ENCODE assay signal across 15 cellular contexts in the genomic region with DNA sequence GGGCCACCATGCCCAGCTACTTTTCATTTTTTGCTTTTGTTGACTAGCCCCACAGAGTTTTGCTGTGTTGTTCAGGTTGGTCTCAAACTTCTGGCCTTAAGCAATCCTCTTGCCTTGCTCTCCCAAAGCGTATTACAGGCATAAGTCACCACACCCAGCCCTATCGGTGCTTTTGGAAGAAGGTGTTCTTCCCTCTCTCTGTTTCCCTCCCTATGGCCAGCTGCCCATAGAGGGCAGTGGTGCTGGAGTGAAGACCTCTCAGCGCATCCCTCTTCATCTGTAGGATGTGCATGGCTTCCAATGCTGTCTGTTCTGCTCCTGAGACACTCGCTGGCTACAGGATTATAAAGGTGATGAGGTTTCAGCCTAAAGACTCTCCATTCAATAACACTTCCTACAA. TPM values are rescaled to one million over a fixed set of nuclear protein-coding genes. Genes with fewer than 3 reads are reported as not detected.
DNase-seq lines count a peak whose midpoint lies in the region; ATAC-seq and TF ChIP-seq lines count a peak whose summit lies in the region.
"Had no signal": no experiment of that assay in that cellular context is flagged by ENCODE, and none has a peak within 500 bp of the region (broad histone marks: within the 10 kb centered on the region; RNA-seq: fewer than 3 reads in every experiment).

No MANE protein-coding gene starts in this region.

- H3K27ac ChIP-seq in A673 (ENCODE audit: low read depth, low read length, poor library complexity, severe bottlenecking), result no peak overlapping the region
- H3K27ac ChIP-seq in ovary, result no peak overlapping the region
- H3K27ac ChIP-seq: psoas muscle, SJSA1 had no signal

- no peak overlapping the region for H3K4me3 ChIP-seq in A673 (ENCODE audit: low read depth, low read length, poor library complexity, severe bottlenecking)
- H3K4me3 ChIP-seq in GM12864 (ENCODE audit: low read depth, low read length), result no peak overlapping the region
- H3K4me3 ChIP-seq in epithelial cell of proximal tubule (ENCODE audit: low read depth, low read length), result no peak overlapping the region
- H3K4me3 ChIP-seq in ovary, result no peak overlapping the region
- H3K4me3 ChIP-seq: lung, psoas muscle, SJSA1 had no signal

- H3K27me3 ChIP-seq in A673 (replicated peaks; ENCODE audit: insufficient read depth, low read depth, low read length, poor library complexity), result peaks cover 9% of the 10 kb centered on the region
- H3K27me3 ChIP-seq in ovary, result no peaks in the 10 kb centered on the region
- H3K27me3 ChIP-seq: SJSA1 had no signal

- no peak overlapping the region for H3K27ac Mint-ChIP-seq in endothelial cell (ENCODE audit: unreplicated experiment)
- H3K27ac Mint-ChIP-seq: activated naive CD8-positive, alpha-beta T cell treated with anti-CD3 and anti-CD28 coated beads, Interleukin-2, amount 10 ng/mL, durations not matched to agents 7 days and 5 days; CD4-positive, alpha-beta T cell had no signal

- H3K27me3 Mint-ChIP-seq in endothelial cell (ENCODE audit: unreplicated experiment), result no peaks in the 10 kb centered on the region

- no peaks in the 10 kb centered on the region for H3K4me1 Mint-ChIP-seq in endothelial cell (ENCODE audit: unreplicated experiment)

- TF ChIP-seq CTCF in A673 (conservative IDR thresholded peaks at IDR 0.05; ENCODE audit: low read depth, low read length), result peak; percentile 28
- peak; percentile 42 for TF ChIP-seq CTCF in GM12864 (IDR thresholded peaks at IDR 0.05; ENCODE audit: low read depth, low read length, missing control alignments)
- peak; percentile 39 for TF ChIP-seq CTCF in epithelial cell of proximal tubule (conservative IDR thresholded peaks at IDR 0.05; ENCODE audit: low read depth, low read length)
- no peak for TF ChIP-seq CTCF in ovary (IDR thresholded peaks at IDR 0.05)
- no peak for TF ChIP-seq CTCF in endothelial cell (IDR thresholded peaks at IDR 0.05; ENCODE audit: unreplicated experiment)

- H3K9me3 ChIP-seq in A673 (ENCODE audit: low read depth, low read length, poor library complexity, severe bottlenecking) (no peaks in the 10 kb centered on the region), ovary (no peaks in the 10 kb centered on the region)
- H3K9me3 ChIP-seq: psoas muscle, SJSA1 had no signal

- no peak for DNase-seq in A673 (ENCODE audit: low spot score)
- DNase-seq in GM12864 (ENCODE audit: low read depth), result no peak
- peak; percentile 16 for DNase-seq in NCI-H69 (lab: John Stamatoyannopoulos, UW)
- no peak for DNase-seq in epithelial cell of proximal tubule (ENCODE audit: low read depth)
- no peak for DNase-seq in ovary
- DNase-seq in endothelial cell (ENCODE audit: low spot score), result no peak
- DNase-seq in NCI-H774 (lab: John Stamatoyannopoulos, UW), result no peak
- DNase-seq: activated naive CD8-positive, alpha-beta T cell treated with anti-CD3 and anti-CD28 coated beads, Interleukin-2, amount 10 ng/mL, durations not matched to agents 7 days and 5 days; CD4-positive, alpha-beta T cell; NCI-H2227 treated with DMSO at 0.1 percent for 48 hours; psoas muscle had no signal

- H3K36me3 ChIP-seq in A673 (ENCODE audit: insufficient read depth, low read length, poor library complexity, severe bottlenecking) (no peaks in the 10 kb centered on the region), ovary (no peaks in the 10 kb centered on the region)
- H3K36me3 ChIP-seq: SJSA1 had no signal

- no peak for ATAC-seq in GM18870 (IDR thresholded peaks at IDR 0.05; ENCODE audit: unreplicated experiment)
- ATAC-seq: psoas muscle had no signal

- no peak overlapping the region for H3K4me3 Mint-ChIP-seq in endothelial cell (ENCODE audit: unreplicated experiment)
- H3K4me3 Mint-ChIP-seq: activated naive CD8-positive, alpha-beta T cell treated with anti-CD3 and anti-CD28 coated beads, Interleukin-2, amount 10 ng/mL, durations not matched to agents 7 days and 5 days; CD4-positive, alpha-beta T cell had no signal

- H3K4me1 ChIP-seq in A673 (ENCODE audit: insufficient read depth, low read length, poor library complexity, severe bottlenecking) (no peaks in the 10 kb centered on the region), ovary (ENCODE audit: insufficient read depth) (no peaks in the 10 kb centered on the region)
- H3K4me1 ChIP-seq: psoas muscle, SJSA1 had no signal

- TF ChIP-seq POLR2A in ovary (IDR thresholded peaks at IDR 0.05), result no peak

- WGBS in ovary, 3 donors, result 83 to 87% (median 84%) methylated on average over 4 of the region's 4 CpGs

- no TSS peak for BruUV-seq in A673 (replicated peaks; lab: Mats Ljungman, UMichigan)

- H3K36me3 Mint-ChIP-seq in endothelial cell (ENCODE audit: low read depth, unreplicated experiment), result no peaks in the 10 kb centered on the region
- H3K36me3 Mint-ChIP-seq: activated naive CD8-positive, alpha-beta T cell treated with anti-CD3 and anti-CD28 coated beads, Interleukin-2, amount 10 ng/mL, durations not matched to agents 7 days and 5 days had no signal

- no peak for TF ChIP-seq EP300 in ovary (IDR thresholded peaks at IDR 0.05)

- CTCF ChIA-PET in A673 (lab: Charles Lee), result no interaction called here

- intact Hi-C loops in A673 (cut with micrococcal nuclease; ENCODE audit: unreplicated experiment), result no loop called here
- intact Hi-C loops in ovary (cut with DNase I), result no loop called here

- POLR2A ChIA-PET in A673 (lab: Charles Lee; ENCODE audit: low non-redundant PET), result no interaction called here

- no peaks in the 10 kb centered on the region for H3K9me3 Mint-ChIP-seq in endothelial cell (ENCODE audit: unreplicated experiment)
- H3K9me3 Mint-ChIP-seq: activated naive CD8-positive, alpha-beta T cell treated with anti-CD3 and anti-CD28 coated beads, Interleukin-2, amount 10 ng/mL, durations not matched to agents 7 days and 5 days; CD4-positive, alpha-beta T cell had no signal

RNA-seq across cellular contexts. Expression of a gene that starts 1.3 kb away (rescaled TPM):
- not detected in 2 replicates for total RNA-seq in A673 (2021)
- 0.23 and 4.8 TPM in 2 replicates for total RNA-seq in epithelial cell of proximal tubule
- 100 to 1,000 TPM in 5 of 7 donors, 10 to 100 TPM in 2; 54.2 to 264 (median 137) TPM for total RNA-seq in ovary
- polyA plus RNA-seq in ovary, result 10 to 100 TPM; 79.4 to 94.2 TPM
- not detected for total RNA-seq in endothelial cell (ENCODE audit: unreplicated experiment)
- total RNA-seq: temporal lobe had no signal

RNA-seq across cellular contexts. Expression of a gene that starts 20.1 kb away (rescaled TPM):
- total RNA-seq in A673 (2021) (not detected in 2 replicates), epithelial cell of proximal tubule (0.06 TPM in 1 of 2 replicates, not detected in the other), ovary (1 to 10 TPM in 5 of 7 donors, under 1 TPM in 2; 0.11 to 5.0 (median 1.8) TPM), endothelial cell (ENCODE audit: unreplicated experiment) (not detected)
- under 1 TPM; 0.32 to 0.67 TPM for polyA plus RNA-seq in ovary
- total RNA-seq: activated naive CD8-positive, alpha-beta T cell treated with anti-CD3 and anti-CD28 coated beads, Interleukin-2, amount 10 ng/mL, durations not matched to agents 7 days and 5 days; CD4-positive, alpha-beta T cell; psoas muscle; SJSA1; temporal lobe had no signal
- polyA plus RNA-seq: psoas muscle had no signal

RNA-seq across cellular contexts. Expression of a gene that starts 30.6 kb away (rescaled TPM):
- total RNA-seq in A673 (2021) (0.15 TPM in 1 of 2 replicates, not detected in the other), epithelial cell of proximal tubule (not detected in 2 replicates), ovary (under 1 TPM in 4 of 7 donors, not detected in 3; 0.15 to 0.43 (median 0.21) TPM), endothelial cell (ENCODE audit: unreplicated experiment) (not detected)
- under 1 TPM in 1 of 2 donors, not detected in 1; 0.12 TPM for polyA plus RNA-seq in ovary
- total RNA-seq: activated naive CD8-positive, alpha-beta T cell treated with anti-CD3 and anti-CD28 coated beads, Interleukin-2, amount 10 ng/mL, durations not matched to agents 7 days and 5 days; CD4-positive, alpha-beta T cell; SJSA1 had no signal

RNA-seq across cellular contexts. Expression of a gene that starts 35.7 kb away (rescaled TPM):
- total RNA-seq in A673 (2021) (not detected in 2 replicates), epithelial cell of proximal tubule (3.8 TPM in 1 of 2 replicates, not detected in the other), ovary (100 to 1,000 TPM in 3 of 7 donors, 10 to 100 TPM in 4; 58.0 to 146 (median 94.2) TPM), endothelial cell (ENCODE audit: unreplicated experiment) (not detected)
- polyA plus RNA-seq in ovary, result 100 to 1,000 TPM in 1 of 2 donors, 1 to 10 TPM in 1; 1.1 to 106 TPM
- total RNA-seq: CD4-positive, alpha-beta T cell had no signal

RNA-seq across cellular contexts. Expression of a gene that starts 43.2 kb away (rescaled TPM):
- total RNA-seq in A673 (2021) (not detected in 2 replicates), epithelial cell of proximal tubule (not detected in 2 replicates), ovary (not detected), endothelial cell (ENCODE audit: unreplicated experiment) (not detected)
- not detected for polyA plus RNA-seq in ovary
- total RNA-seq: activated naive CD8-positive, alpha-beta T cell treated with anti-CD3 and anti-CD28 coated beads, Interleukin-2, amount 10 ng/mL, durations not matched to agents 7 days and 5 days; psoas muscle; SJSA1; temporal lobe had no signal
- polyA plus RNA-seq: psoas muscle had no signal

Comparison
In these comparisons a context has a peak if more than half of its experiments do, and no peak if none do; other contexts are left out.
1. CTCF ChIP-seq: peak in A673 (single experiment), GM12864 (single experiment) and epithelial cell of proximal tubule (single experiment); none in ovary (0 of 3) and endothelial cell (single experiment).